In the genomic region with DNA sequence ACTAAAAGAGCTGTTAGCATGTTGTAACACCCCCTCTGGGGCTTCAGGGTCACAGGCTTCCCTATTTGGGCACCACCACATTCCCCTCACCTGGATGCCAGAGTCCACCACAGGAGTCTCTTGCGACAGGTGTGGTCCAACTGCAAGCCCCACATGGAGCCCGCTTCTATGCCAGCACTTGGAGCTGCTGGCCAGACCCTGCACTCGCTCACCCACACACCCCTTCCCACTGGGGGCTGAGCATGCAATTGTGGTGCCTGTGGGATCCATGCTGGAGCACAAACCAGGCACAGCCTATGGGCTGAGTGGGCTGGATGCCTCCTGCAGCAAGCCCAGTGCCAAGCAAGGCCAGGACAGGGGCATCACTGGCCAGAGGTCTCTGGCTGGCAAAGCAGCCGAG, we compare ENCODE assay signal across 24 cellular contexts. TPM values are rescaled to one million over a fixed set of nuclear protein-coding genes. Genes with fewer than 3 reads are reported as not detected.
"Had no signal": no experiment of that assay in that cellular context is flagged by ENCODE, and none has a peak within 500 bp of the region (broad histone marks: within the 10 kb centered on the region; RNA-seq: fewer than 3 reads in every experiment).

No MANE protein-coding gene starts in this region.

- H3K36me3 ChIP-seq: SJCRH30 had no signal

- H3K4me1 ChIP-seq: SJCRH30 had no signal

- H3K27ac ChIP-seq: HL-60, RWPE1, SJCRH30 had no signal

- ATAC-seq: Right ventricle myocardium inferior, SK-N-SH treated with all-trans-retinoic acid at 6 μM for 48 hours had no signal

- H3K27me3 ChIP-seq: SJCRH30 had no signal

- H3K4me3 ChIP-seq: SJCRH30 had no signal

- DNase-seq: KBM-7, MV-4-11, NCI-H1092, NCI-H1105 treated with DMSO at 0.1 percent for 48 hours, NCI-H1417 treated with DMSO at 0.1 percent for 48 hours, NCI-H146, NCI-H1694 treated with DMSO at 0.1 percent for 48 hours, NCI-H2029, NCI-H2081 treated with DMSO at 0.1 percent for 48 hours, NCI-H2171, NCI-H226, NCI-H446, NCI-H510A, NCI-H524 treated with DMSO at 0.1 percent for 48 hours, NCI-H69, NCI-H774, SHP77 treated with DMSO at 0.1 percent for 48 hours, SJCRH30 had no signal

RNA-seq across cellular contexts. Expression of a gene that starts 36.1 kb away (rescaled TPM):
- total RNA-seq: LHCN-M2, MCF 10A, Right ventricle myocardium inferior, SJCRH30 had no signal
